ENCODE assay signal across 8 cellular contexts in genomic region chr13:94712812-94713555, GRCh38. TPM values are rescaled to one million over a fixed set of nuclear protein-coding genes. Genes with fewer than 3 reads are reported as not detected.
DNase-seq lines count a peak whose midpoint lies in the region; ATAC-seq lines count a peak whose summit lies in the region.

No MANE protein-coding gene starts in this region.

- no peaks in the 10 kb centered on the region for H3K36me3 Mint-ChIP-seq in T-helper 17 cell (ENCODE audit: low read depth)

- peak; percentile 25 for ATAC-seq in T-helper 17 cell
- no peak for ATAC-seq in HG03469 (IDR thresholded peaks at IDR 0.05; ENCODE audit: unreplicated experiment)

- H3K27me3 Mint-ChIP-seq in T-helper 17 cell: peaks cover 66% of the 10 kb centered on the region

- intact Hi-C loops in posterior cingulate gyrus (cut with DNase I): loop anchor here (5.0 to 10.0 kb wide), 2 partner anchors 254 to 442 kb away; no protein-coding TSS in a partner anchor

- DNase-seq in activated CD8-positive, alpha-beta memory T cell treated with anti-CD3 and anti-CD28 coated beads, Interleukin-2, amount 50 U/mL, for 48 hours: peak; percentile 56
- DNase-seq in activated CD8-positive, alpha-beta memory T cell treated with anti-CD3 and anti-CD28 coated beads, Interleukin-2, amount 50 U/mL, for 4 hours: no peak
- DNase-seq in T-helper 17 cell: no peak
- DNase-seq in glomerular visceral epithelial cell (ENCODE audit: extremely low spot score): peak; percentile 47
- peak in 6 of 10 donors; percentile 38 to 87 (median 63) for DNase-seq in posterior cingulate gyrus
- no peak for DNase-seq in T-helper 9 cell
- DNase-seq in mucosa of gallbladder (ENCODE audit: low spot score): no peak

- H3K4me3 Mint-ChIP-seq in T-helper 17 cell: peak overlapping the region; percentile 83

- H3K9me3 ChIP-seq in T-helper 17 cell (ENCODE audit: control insufficient read depth, low read length, poor library complexity, severe bottlenecking): no peaks in the 10 kb centered on the region

- H3K4me1 Mint-ChIP-seq in T-helper 17 cell: peaks cover 8% of the 10 kb centered on the region

- no peak overlapping the region for H3K27ac Mint-ChIP-seq in T-helper 17 cell

RNA-seq across cellular contexts. Expression of gene SOX21, which starts 0.6 kb away (rescaled TPM):
- not detected for total RNA-seq in T-helper 17 cell
- total RNA-seq in mucosa of gallbladder: 0.09 TPM

Comparison
In these comparisons a context has a peak if more than half of its experiments do, and no peak if none do; other contexts are left out.
1. DNase-seq: peak in activated CD8-positive, alpha-beta memory T cell treated with anti-CD3 and anti-CD28 coated beads, Interleukin-2, amount 50 U/mL, for 48 hours (single experiment), glomerular visceral epithelial cell (single experiment) and posterior cingulate gyrus (6 of 10); none in activated CD8-positive, alpha-beta memory T cell treated with anti-CD3 and anti-CD28 coated beads, Interleukin-2, amount 50 U/mL, for 4 hours (single experiment), T-helper 17 cell (0 of 3), T-helper 9 cell (single experiment) and mucosa of gallbladder (single experiment).